In the genomic region with DNA sequence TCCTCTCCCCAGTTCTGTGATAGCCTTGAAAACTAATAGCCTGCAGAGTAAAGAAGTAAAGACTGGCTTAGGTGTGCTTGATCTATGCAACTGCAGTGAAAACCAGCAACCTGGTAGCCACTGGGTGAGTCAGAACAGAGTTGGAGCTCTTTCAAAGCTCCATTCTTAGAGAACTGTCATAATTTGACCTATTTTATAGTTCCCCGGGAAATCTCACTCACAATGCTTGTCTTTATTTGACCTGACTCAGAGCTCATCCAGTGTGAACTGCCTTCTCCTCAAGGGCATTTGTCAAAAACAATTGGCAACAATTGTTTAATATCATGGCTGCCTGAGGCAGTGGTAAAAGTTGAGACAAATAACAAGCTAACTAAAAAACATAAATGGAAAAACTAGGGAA, we compare ENCODE assay signal across 30 cellular contexts.
"Had no signal": no experiment of that assay in that cellular context is flagged by ENCODE, and none has a peak within 500 bp of the region (broad histone marks: within the 10 kb centered on the region; RNA-seq: fewer than 3 reads in every experiment).

No MANE protein-coding gene starts in this region.

- H3K27me3 ChIP-seq: brain microvascular endothelial cell, gastroesophageal sphincter had no signal

- H3K36me3 Mint-ChIP-seq: activated naive CD8-positive, alpha-beta T cell had no signal

- H3K27me3 Mint-ChIP-seq: activated B cell treated with CpG ODN at 0.5 μM for 24 hours; activated CD8-positive, alpha-beta T cell treated with anti-CD3 and anti-CD28 coated beads for 36 hours; activated naive CD8-positive, alpha-beta T cell; central memory CD8-positive, alpha-beta T cell; dendritic cell treated with granulocyte-macrophage colony-stimulating factor and Interleukin-4, amounts not matched to agents 40 ng/mL and 50 ng/mL, for 4 days had no signal

- H3K27ac ChIP-seq: brain microvascular endothelial cell, coronary artery, dorsolateral prefrontal cortex, gastroesophageal sphincter, heart right ventricle, WERI-Rb-1 had no signal

- H3K4me1 ChIP-seq: gastroesophageal sphincter, heart right ventricle had no signal

- DNase-seq: activated B cell treated with CpG ODN at 0.5 μM for 24 hours; activated CD4-positive, alpha-beta T cell treated with anti-CD3 and anti-CD28 coated beads for 48 hours; activated CD4-positive, alpha-beta T cell treated with anti-CD3 and anti-CD28 coated beads, Interleukin-2, amount 50 U/mL, for 1 hour; activated CD4-positive, alpha-beta T cell treated with anti-CD3 and anti-CD28 coated beads, Interleukin-2, amount 50 U/mL, for 48 hours; activated CD8-positive, alpha-beta memory T cell treated with anti-CD3 and anti-CD28 coated beads for 24 hours; activated CD8-positive, alpha-beta T cell treated with anti-CD3 and anti-CD28 coated beads for 36 hours; activated effector memory CD4-positive, alpha-beta T cell treated with Interleukin-2 at 50 U/mL for 16 hours; activated gamma-delta T cell treated with Interleukin-2 at 50 U/mL for 16 hours; activated naive CD4-positive, alpha-beta T cell treated with anti-CD3 and anti-CD28 coated beads, Interleukin-2, amount 50 U/mL, for 16 hours; activated naive CD4-positive, alpha-beta T cell treated with Interleukin-2 at 50 U/mL for 16 hours; activated T-cell treated with anti-CD3 and anti-CD28 coated beads, Interleukin-2, amount 50 U/mL, for 4 hours; amniotic stem cell; anterior cingulate cortex; brain microvascular endothelial cell; dorsolateral prefrontal cortex; effector memory CD4-positive, alpha-beta T cell; endodermal cell; foreskin fibroblast; heart right ventricle; T-helper 9 cell; WERI-Rb-1 had no signal

- H3K4me3 Mint-ChIP-seq: activated B cell treated with CpG ODN at 0.5 μM for 24 hours; activated CD8-positive, alpha-beta T cell treated with anti-CD3 and anti-CD28 coated beads for 36 hours; activated naive CD8-positive, alpha-beta T cell; activated T-cell treated with anti-CD3 and anti-CD28 coated beads, Interleukin-2, amount 50 U/mL, for 4 hours; activated T-helper 17 cell treated with anti-CD3 and anti-CD28 coated beads, Interleukin-2, amount 50 U/mL, for 72 hours; central memory CD8-positive, alpha-beta T cell; dendritic cell treated with granulocyte-macrophage colony-stimulating factor and Interleukin-4, amounts not matched to agents 40 ng/mL and 50 ng/mL, for 4 days; endodermal cell; T-helper 1 cell treated with Interleukin-12 subunit alpha and Interleukin-12 subunit beta and Interleukin-4 antibody, amounts not matched to agents 30 μg/mL and 1 μg/mL, for 36 hours had no signal

- ATAC-seq: activated CD4-positive, CD25-positive, alpha-beta regulatory T cell treated with anti-CD3 and anti-CD28 coated beads, Interleukin-2, amount 50 U/mL, for 24 hours; activated CD8-positive, alpha-beta T cell treated with anti-CD3 and anti-CD28 coated beads for 36 hours; activated T-cell treated with anti-CD3 and anti-CD28 coated beads, Interleukin-2, amount 50 U/mL, for 4 hours; activated T-helper 17 cell treated with anti-CD3 and anti-CD28 coated beads, Interleukin-2, amount 50 U/mL, for 72 hours; esophagus mucosa; gastroesophageal sphincter; heart right ventricle had no signal

- H3K4me3 ChIP-seq: coronary artery, dorsolateral prefrontal cortex, gastroesophageal sphincter, heart right ventricle had no signal

- H3K4me1 Mint-ChIP-seq: activated B cell treated with CpG ODN at 0.5 μM for 24 hours; activated T-helper 17 cell treated with anti-CD3 and anti-CD28 coated beads, Interleukin-2, amount 50 U/mL, for 72 hours; central memory CD8-positive, alpha-beta T cell; endodermal cell had no signal

- H3K27ac Mint-ChIP-seq: activated B cell treated with CpG ODN at 0.5 μM for 24 hours; activated CD8-positive, alpha-beta T cell treated with anti-CD3 and anti-CD28 coated beads for 36 hours; activated naive CD8-positive, alpha-beta T cell; activated T-helper 17 cell treated with anti-CD3 and anti-CD28 coated beads, Interleukin-2, amount 50 U/mL, for 72 hours; dendritic cell treated with granulocyte-macrophage colony-stimulating factor and Interleukin-4, amounts not matched to agents 40 ng/mL and 50 ng/mL, for 4 days; endodermal cell; T-helper 1 cell treated with Interleukin-12 subunit alpha and Interleukin-12 subunit beta and Interleukin-4 antibody, amounts not matched to agents 30 μg/mL and 1 μg/mL, for 36 hours had no signal

- H3K36me3 ChIP-seq: brain microvascular endothelial cell, gastroesophageal sphincter, heart right ventricle, WERI-Rb-1 had no signal
